In the genomic region with DNA sequence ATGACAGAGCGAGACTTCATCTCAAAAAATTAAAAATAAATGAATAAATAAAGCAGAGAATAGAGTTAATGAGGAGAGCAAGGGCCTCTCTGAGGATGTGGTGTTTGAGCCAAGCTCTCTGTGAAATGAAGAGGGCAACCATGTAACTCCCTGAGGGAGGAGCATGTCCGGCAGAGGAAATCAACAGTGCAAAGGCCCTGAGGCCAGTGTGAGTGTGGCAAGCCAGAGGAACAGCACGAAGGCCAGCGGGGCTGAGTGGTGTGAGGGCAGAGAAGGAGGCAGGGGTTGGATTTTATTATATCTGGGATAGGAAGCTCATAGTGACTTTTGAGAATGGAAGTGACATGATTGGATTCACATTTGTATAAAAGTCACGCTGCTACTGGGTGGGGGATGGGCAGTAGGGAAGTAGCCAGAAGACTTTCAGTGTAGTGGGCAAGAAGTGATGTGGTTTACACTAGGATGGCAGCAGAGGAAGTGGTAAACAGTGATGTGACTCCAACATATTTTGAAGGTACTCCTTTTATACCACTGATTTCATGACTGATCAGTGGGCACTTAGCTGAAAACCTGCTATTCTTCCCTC, we compare ENCODE assay signal across 22 cellular contexts. TPM values are rescaled to one million over a fixed set of nuclear protein-coding genes. Genes with fewer than 3 reads are reported as not detected.
DNase-seq lines count a peak whose midpoint lies in the region; ATAC-seq and TF ChIP-seq lines count a peak whose summit lies in the region.
"Had no signal": no experiment of that assay in that cellular context is flagged by ENCODE, and none has a peak within 500 bp of the region (broad histone marks: within the 10 kb centered on the region; RNA-seq: fewer than 3 reads in every experiment).

No MANE protein-coding gene starts in this region.

- TF ChIP-seq POLR2A in suprapubic skin (IDR thresholded peaks at IDR 0.05) (no peak), Peyer's patch (IDR thresholded peaks at IDR 0.05) (no peak)

- peak overlapping the region in 1 of 6 donors; percentile 46 for H3K27ac Mint-ChIP-seq in immature natural killer cell
- H3K27ac Mint-ChIP-seq: activated CD4-positive, alpha-beta T cell treated with anti-CD3 and anti-CD28 coated beads, Interleukin-2, amount 10 ng/mL, durations not matched to agents 24 days and 14 days; activated T-helper 2 cell treated with anti-CD3 and anti-CD28 coated beads, Interferon-gamma antibody, Interleukin-2, Interleukin-4, amounts not matched to agents 10 μg/mL and 5 μg/mL and 100 μg/mL, durations not matched to agents 14 hours and 24 hours and 36 hours; endodermal cell had no signal

- peaks cover 73% of the 10 kb centered on the region for H3K36me3 ChIP-seq in suprapubic skin
- peaks cover 0 to 91% (median 0%) of the 10 kb centered on the region in 3 donors for H3K36me3 ChIP-seq in Peyer's patch

- no peak for ATAC-seq in HG02588 (IDR thresholded peaks at IDR 0.05; ENCODE audit: unreplicated experiment)

- 0 out of 2 replicates have a peak overlapping the region, but pooled peaks have one; percentile 1 for H3K27ac ChIP-seq in RWPE1
- peak overlapping the region; percentile 9 for H3K27ac ChIP-seq in suprapubic skin
- no peak overlapping the region for H3K27ac ChIP-seq in Peyer's patch

- H3K4me3 ChIP-seq in suprapubic skin: no peak overlapping the region
- H3K4me3 ChIP-seq in Peyer's patch: no peak overlapping the region
- H3K4me3 ChIP-seq: HAP-1 had no signal

- H3K9me3 Mint-ChIP-seq in immature natural killer cell: no peaks in the 10 kb centered on the region
- H3K9me3 Mint-ChIP-seq: activated CD4-positive, alpha-beta T cell treated with anti-CD3 and anti-CD28 coated beads, Interleukin-2, amount 10 ng/mL, durations not matched to agents 24 days and 14 days; activated T-helper 2 cell treated with anti-CD3 and anti-CD28 coated beads, Interferon-gamma antibody, Interleukin-2, Interleukin-4, amounts not matched to agents 10 μg/mL and 5 μg/mL and 100 μg/mL, durations not matched to agents 14 hours and 24 hours and 36 hours; endodermal cell had no signal

- peaks cover 27 to 31% of the 10 kb centered on the region in 2 donors for H3K4me1 Mint-ChIP-seq in immature natural killer cell

- no peak for TF ChIP-seq EP300 in suprapubic skin (IDR thresholded peaks at IDR 0.05)

- H3K27me3 Mint-ChIP-seq in immature natural killer cell (ENCODE audit: low read depth in 3 of 3): peaks cover 0 to 12% (median 9%) of the 10 kb centered on the region in 3 donors
- H3K27me3 Mint-ChIP-seq: activated CD4-positive, alpha-beta T cell treated with anti-CD3 and anti-CD28 coated beads, Interleukin-2, amount 10 ng/mL, durations not matched to agents 24 days and 14 days had no signal

- no peaks in the 10 kb centered on the region for H3K36me3 Mint-ChIP-seq in immature natural killer cell

- TF ChIP-seq CTCF in RWPE1 (conservative IDR thresholded peaks at IDR 0.05; ENCODE audit: low read depth) (no peak), suprapubic skin (IDR thresholded peaks at IDR 0.05) (no peak), Peyer's patch (IDR thresholded peaks at IDR 0.05) (no peak)

- POLR2A ChIA-PET in RWPE1 (lab: Yijun Ruan, JAX; ENCODE audit: low non-redundant PET): no interaction called here

- peak; percentile 24 for DNase-seq in SKM-1 treated with dmso at 0.1 percent for 144 hours (lab: John Stamatoyannopoulos, UW; ENCODE audit: unreplicated experiment)
- DNase-seq in SKM-1 (lab: John Stamatoyannopoulos, UW; ENCODE audit: unreplicated experiment): no peak
- DNase-seq in RWPE1 (ENCODE audit: low spot score): no peak
- DNase-seq in immature natural killer cell: peak; percentile 40 to 47 (median 42)
- no peak for DNase-seq in suprapubic skin (ENCODE audit: low spot score in 2 of 2)
- no peak for DNase-seq in iPS-NIHi7 (ENCODE audit: extremely low spot score)
- DNase-seq in Peyer's patch: no peak
- DNase-seq: activated CD4-positive, alpha-beta T cell treated with anti-CD3 and anti-CD28 coated beads, Interleukin-2, amount 10 ng/mL, durations not matched to agents 24 days and 14 days; endodermal cell; NCI-H1105; NCI-H226; stimulated activated CD4-positive, alpha-beta T cell treated with anti-CD3 and anti-CD28 coated beads, Interleukin-4, amount 100 ng/mL, for 1 hour; stimulated activated naive CD4-positive, alpha-beta T cell had no signal

- no peaks in the 10 kb centered on the region for H3K9me3 ChIP-seq in suprapubic skin
- H3K9me3 ChIP-seq in Peyer's patch: no peaks in the 10 kb centered on the region
- H3K9me3 ChIP-seq: HAP-1 had no signal

- peaks cover 26% of the 10 kb centered on the region for H3K4me1 ChIP-seq in suprapubic skin
- peaks cover 0 to 5% (median 0%) of the 10 kb centered on the region in 4 donors for H3K4me1 ChIP-seq in Peyer's patch
- H3K4me1 ChIP-seq: HAP-1 had no signal

- 70% methylated on average over 5 of the region's 5 CpGs for WGBS in suprapubic skin

- H3K4me3 Mint-ChIP-seq in immature natural killer cell: peak overlapping the region; percentile 46 to 78 (median 69)
- H3K4me3 Mint-ChIP-seq: activated CD4-positive, alpha-beta T cell treated with anti-CD3 and anti-CD28 coated beads, Interleukin-2, amount 10 ng/mL, durations not matched to agents 24 days and 14 days; endodermal cell had no signal

- CTCF ChIA-PET in RWPE1 (lab: Yijun Ruan, JAX): interaction anchor here (0.6 kb wide), 1 partner anchor 25 kb away, joined by 3 read pairs; no protein-coding TSS in a partner anchor

- no peaks in the 10 kb centered on the region for H3K27me3 ChIP-seq in suprapubic skin
- no peaks in the 10 kb centered on the region for H3K27me3 ChIP-seq in Peyer's patch

RNA-seq across cellular contexts. Expression of a gene that starts 10.3 kb away (rescaled TPM):
- polyA plus RNA-seq in immature natural killer cell: not detected
- not detected for total RNA-seq in suprapubic skin
- total RNA-seq in Peyer's patch: not detected
- total RNA-seq: A172; activated CD4-positive, alpha-beta T cell treated with anti-CD3 and anti-CD28 coated beads, Interleukin-2, amount 10 ng/mL, durations not matched to agents 24 days and 14 days; activated T-helper 2 cell treated with anti-CD3 and anti-CD28 coated beads, Interferon-gamma antibody, Interleukin-2, Interleukin-4, amounts not matched to agents 10 μg/mL and 5 μg/mL and 100 μg/mL, durations not matched to agents 14 hours and 24 hours and 36 hours; endodermal cell; frontal cortex; HT1080; OCI-LY7; renal cortical epithelial cell; T-helper 1 cell treated with Interleukin-12 subunit alpha and Interleukin-12 subunit beta and Interleukin-4 antibody, amounts not matched to agents 30 ng/mL and 1 ng/mL, for 36 hours had no signal

RNA-seq across cellular contexts. Expression of a gene that starts 29.4 kb away (rescaled TPM):
- under 1 TPM in 2 of 3 donors, not detected in 1; 0.08 to 0.22 TPM for polyA plus RNA-seq in immature natural killer cell
- total RNA-seq in suprapubic skin: 100 to 1,000 TPM in 2 of 4 donors, 10 to 100 TPM in 2; 83.1 to 149 (median 106) TPM
- total RNA-seq in Peyer's patch: 100 to 1,000 TPM; 128 to 312 (median 207) TPM

RNA-seq across cellular contexts. Expression of a gene that starts 46.5 kb away (rescaled TPM):
- 10 to 100 TPM; 71.1 to 94.0 (median 89.1) TPM for polyA plus RNA-seq in immature natural killer cell
- total RNA-seq in suprapubic skin (100 to 1,000 TPM; 140 to 348 (median 183) TPM), Peyer's patch (100 to 1,000 TPM; 278 to 416 (median 382) TPM)

RNA-seq across cellular contexts. Expression of a gene that starts 58.9 kb away (rescaled TPM):
- not detected for polyA plus RNA-seq in immature natural killer cell
- total RNA-seq in suprapubic skin (10 to 100 TPM in 3 of 4 donors, 1 to 10 TPM in 1; 7.1 to 26.0 (median 18.3) TPM), Peyer's patch (not detected)

Comparison
In these comparisons a context has a peak if more than half of its experiments do, and no peak if none do; other contexts are left out.
1. DNase-seq: peak in SKM-1 treated with dmso at 0.1 percent for 144 hours (single experiment) and immature natural killer cell (3 of 3); none in SKM-1 (single experiment), RWPE1 (single experiment), suprapubic skin (0 of 2), iPS-NIHi7 (single experiment) and Peyer's patch (0 of 3).
2. H3K27ac ChIP-seq: peak in RWPE1 (single experiment) and suprapubic skin (single experiment); none in Peyer's patch (0 of 4).